ENCODE assay signal across 29 cellular contexts in genomic region chr19:31659897-31660210, GRCh38.
"Had no signal": no experiment of that assay in that cellular context is flagged by ENCODE, and none has a peak within 500 bp of the region (broad histone marks: within the 10 kb centered on the region; RNA-seq: fewer than 3 reads in every experiment).

No MANE protein-coding gene starts in this region.

- H3K36me3 Mint-ChIP-seq: naive thymus-derived CD4-positive, alpha-beta T cell; stimulated activated memory B cell treated with anti-CD40 and anti-IgM and Interleukin-4, amounts not matched to agents 10 μg/mL and 1 μg/mL and 100 μg/mL, for 72 hours had no signal

- H3K4me1 Mint-ChIP-seq: activated CD4-positive, alpha-beta memory T cell treated with anti-CD3 and anti-CD28 coated beads, Interleukin-2, amount 10 ng/mL, durations not matched to agents 7 days and 5 days; activated CD4-positive, alpha-beta T cell treated with anti-CD3 and anti-CD28 coated beads, Interleukin-2, amount 10 ng/mL, durations not matched to agents 7 days and 5 days; activated T-helper 17 cell treated with anti-CD3 and anti-CD28 coated beads, Interleukin-2, amount 50 U/mL, for 72 hours; central memory CD8-positive, alpha-beta T cell; endodermal cell; naive thymus-derived CD4-positive, alpha-beta T cell; stimulated activated memory B cell treated with anti-CD40 and anti-IgM and Interleukin-4, amounts not matched to agents 10 μg/mL and 1 μg/mL and 100 μg/mL, for 72 hours; stimulated activated naive CD8-positive, alpha-beta T cell treated with anti-CD3 and anti-CD28 coated beads, Interleukin-15, amount 100 ng/mL, for 72 hours had no signal

- H3K4me3 ChIP-seq: esophagus squamous epithelium, gastrocnemius medialis, left lung, lower lobe of right lung, ovary, right lobe of liver, skin epidermis, upper lobe of left lung, vagina had no signal

- H3K4me1 ChIP-seq: esophagus squamous epithelium, gastrocnemius medialis, left lung, lower lobe of right lung, right lobe of liver, upper lobe of left lung, vagina had no signal

- H3K9me3 Mint-ChIP-seq: activated CD4-positive, alpha-beta T cell treated with anti-CD3 and anti-CD28 coated beads, Interleukin-2, amount 10 ng/mL, durations not matched to agents 7 days and 5 days; activated T-cell treated with anti-CD3 and anti-CD28 coated beads, Interleukin-2, amount 50 U/mL, for 4 hours; activated T-helper 17 cell treated with anti-CD3 and anti-CD28 coated beads, Interleukin-2, amount 50 U/mL, for 72 hours; central memory CD8-positive, alpha-beta T cell; dendritic cell treated with granulocyte-macrophage colony-stimulating factor and Interleukin-4, amounts not matched to agents 40 ng/mL and 50 ng/mL, for 4 days; endodermal cell had no signal

- DNase-seq: activated CD4-positive, alpha-beta memory T cell treated with anti-CD3 and anti-CD28 coated beads, Interleukin-2, amount 10 ng/mL, durations not matched to agents 7 days and 5 days; activated CD4-positive, alpha-beta T cell treated with anti-CD3 and anti-CD28 coated beads for 1 hour; activated CD4-positive, alpha-beta T cell treated with anti-CD3 and anti-CD28 coated beads, Interleukin-2, amount 10 ng/mL, durations not matched to agents 7 days and 5 days; activated gamma-delta T cell treated with Interleukin-2 at 50 U/mL for 16 hours; activated naive CD4-positive, alpha-beta T cell treated with anti-CD3 and anti-CD28 coated beads, Interleukin-2, amount 50 U/mL, for 16 hours; activated T-cell treated with anti-CD3 and anti-CD28 coated beads, Interleukin-2, amount 50 U/mL, for 4 hours; amygdala; endodermal cell; esophagus squamous epithelium; gastrocnemius medialis; glutamatergic neuron; left lung; lower lobe of right lung; naive thymus-derived CD4-positive, alpha-beta T cell; ovary; right lobe of liver; stimulated activated CD4-positive, alpha-beta T cell treated with anti-CD3 and anti-CD28 coated beads, Interleukin-4, amount 100 ng/mL, for 4 hours; stimulated activated CD8-positive, alpha-beta memory T cell treated with anti-CD3 and anti-CD28 coated beads, Interleukin-4, amount 100 ng/mL, for 48 hours; stimulated activated naive CD8-positive, alpha-beta T cell treated with anti-CD3 and anti-CD28 coated beads, Interleukin-15, amount 100 ng/mL, for 72 hours; substantia nigra; T-helper 2 cell; upper lobe of left lung had no signal

- H3K36me3 ChIP-seq: esophagus squamous epithelium, gastrocnemius medialis, left lung, lower lobe of right lung, ovary, right lobe of liver, upper lobe of left lung, vagina had no signal

- H3K27ac Mint-ChIP-seq: activated CD4-positive, alpha-beta memory T cell treated with anti-CD3 and anti-CD28 coated beads, Interleukin-2, amount 10 ng/mL, durations not matched to agents 7 days and 5 days; activated CD4-positive, alpha-beta T cell treated with anti-CD3 and anti-CD28 coated beads, Interleukin-2, amount 10 ng/mL, durations not matched to agents 7 days and 5 days; activated T-helper 17 cell treated with anti-CD3 and anti-CD28 coated beads, Interleukin-2, amount 50 U/mL, for 72 hours; dendritic cell treated with granulocyte-macrophage colony-stimulating factor and Interleukin-4, amounts not matched to agents 40 ng/mL and 50 ng/mL, for 4 days; endodermal cell; naive thymus-derived CD4-positive, alpha-beta T cell; progenitor cell of endocrine pancreas; stimulated activated memory B cell treated with anti-CD40 and anti-IgM and Interleukin-4, amounts not matched to agents 10 μg/mL and 1 μg/mL and 100 μg/mL, for 72 hours; stimulated activated naive CD8-positive, alpha-beta T cell treated with anti-CD3 and anti-CD28 coated beads, Interleukin-15, amount 100 ng/mL, for 72 hours had no signal

- H3K4me3 Mint-ChIP-seq: activated CD4-positive, alpha-beta memory T cell treated with anti-CD3 and anti-CD28 coated beads, Interleukin-2, amount 10 ng/mL, durations not matched to agents 7 days and 5 days; activated CD4-positive, alpha-beta T cell treated with anti-CD3 and anti-CD28 coated beads, Interleukin-2, amount 10 ng/mL, durations not matched to agents 7 days and 5 days; activated T-cell treated with anti-CD3 and anti-CD28 coated beads, Interleukin-2, amount 50 U/mL, for 4 hours; activated T-helper 17 cell treated with anti-CD3 and anti-CD28 coated beads, Interleukin-2, amount 50 U/mL, for 72 hours; central memory CD8-positive, alpha-beta T cell; dendritic cell treated with granulocyte-macrophage colony-stimulating factor and Interleukin-4, amounts not matched to agents 40 ng/mL and 50 ng/mL, for 4 days; endodermal cell; naive thymus-derived CD4-positive, alpha-beta T cell; stimulated activated memory B cell treated with anti-CD40 and anti-IgM and Interleukin-4, amounts not matched to agents 10 μg/mL and 1 μg/mL and 100 μg/mL, for 72 hours; stimulated activated naive CD8-positive, alpha-beta T cell treated with anti-CD3 and anti-CD28 coated beads, Interleukin-15, amount 100 ng/mL, for 72 hours had no signal

- H3K9me3 ChIP-seq: esophagus squamous epithelium, gastrocnemius medialis, left lung, lower lobe of right lung, ovary, right lobe of liver, upper lobe of left lung, vagina had no signal

- H3K27me3 Mint-ChIP-seq: activated CD4-positive, alpha-beta memory T cell treated with anti-CD3 and anti-CD28 coated beads, Interleukin-2, amount 10 ng/mL, durations not matched to agents 7 days and 5 days; activated CD4-positive, alpha-beta T cell treated with anti-CD3 and anti-CD28 coated beads, Interleukin-2, amount 10 ng/mL, durations not matched to agents 7 days and 5 days; dendritic cell treated with granulocyte-macrophage colony-stimulating factor and Interleukin-4, amounts not matched to agents 40 ng/mL and 50 ng/mL, for 4 days; stimulated activated memory B cell treated with anti-CD40 and anti-IgM and Interleukin-4, amounts not matched to agents 10 μg/mL and 1 μg/mL and 100 μg/mL, for 72 hours had no signal

- H3K27ac ChIP-seq: esophagus squamous epithelium, gastrocnemius medialis, left lung, lower lobe of right lung, ovary, right lobe of liver, skin epidermis, upper lobe of left lung, vagina had no signal

- H3K27me3 ChIP-seq: esophagus squamous epithelium, gastrocnemius medialis, ovary, right lobe of liver, upper lobe of left lung, vagina had no signal
